8 cellular contexts compared by ENCODE assay signal in the genomic region with DNA sequence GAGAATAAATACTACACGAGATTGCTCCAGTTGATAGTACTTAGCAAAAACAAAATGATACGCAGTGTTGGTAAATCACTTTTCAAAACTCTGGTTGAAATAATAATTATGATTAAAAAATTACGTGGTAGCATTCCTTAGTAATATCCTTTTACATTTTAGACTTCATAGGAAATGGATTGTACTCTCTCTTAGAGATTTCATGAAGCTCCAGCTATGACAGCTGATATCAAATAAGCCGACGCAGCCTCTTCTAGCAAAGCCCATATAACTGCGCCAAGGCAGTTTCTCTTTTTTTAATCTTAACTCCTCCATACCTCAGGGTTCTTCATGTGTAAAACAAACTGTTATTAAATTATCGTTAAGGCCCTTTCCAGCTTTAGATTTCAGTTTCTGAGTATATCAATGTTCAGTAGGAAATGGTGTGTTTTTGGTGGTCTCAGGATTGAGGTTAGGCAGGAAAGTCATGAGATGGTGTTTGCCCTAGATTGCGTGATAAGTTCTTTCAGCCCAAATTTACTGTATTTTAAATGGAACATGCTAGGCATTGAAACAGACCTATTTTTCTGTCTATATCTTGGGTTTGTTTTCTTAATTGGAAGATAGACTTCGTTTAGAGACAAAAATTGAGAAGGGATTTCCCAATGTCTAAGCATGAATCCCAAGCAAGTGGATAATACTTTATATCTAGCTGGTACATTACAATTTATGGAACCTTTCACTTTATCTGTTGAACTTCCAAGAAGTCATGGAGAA. TPM values are rescaled to one million over a fixed set of nuclear protein-coding genes. Genes with fewer than 3 reads are reported as not detected.
DNase-seq lines count a peak whose midpoint lies in the region; ATAC-seq and TF ChIP-seq lines count a peak whose summit lies in the region.

No MANE protein-coding gene starts in this region.

- ATAC-seq in psoas muscle (no peak), GM21786 (IDR thresholded peaks at IDR 0.05; ENCODE audit: unreplicated experiment) (no peak)

- peaks cover 23% of the 10 kb centered on the region for H3K79me2 ChIP-seq in fibroblast of lung (ENCODE audit: control insufficient read depth, insufficient read depth, low read length)

- H2AFZ ChIP-seq in fibroblast of lung (ENCODE audit: low read length), result peak overlapping the region; percentile 56

- H3K27ac ChIP-seq in SJCRH30, result peak overlapping the region; percentile 84; the same call in 1 of the 2 replicates
- peak overlapping the region; percentile 87 for H3K27ac ChIP-seq in fibroblast of lung (ENCODE audit: insufficient read depth, low read length)
- peak overlapping the region; percentile 98 for H3K27ac ChIP-seq in psoas muscle

- no peaks in the 10 kb centered on the region for H4K20me1 ChIP-seq in fibroblast of lung (ENCODE audit: control insufficient read depth, extremely low read depth, insufficient read depth, low read length)

- DNase-seq in SJCRH30 (no peak), fibroblast of lung (ENCODE audit: low read depth in 2 of 2) (peak in 1 of 2 donors; percentile 12), psoas muscle (no peak), SW 1271 (lab: John Stamatoyannopoulos, UW) (no peak), dermis blood vessel endothelial cell (no peak)
- no peak for DNase-seq in stimulated activated CD4-positive, alpha-beta T cell treated with anti-CD3 and anti-CD28 coated beads, Interleukin-15, amount 100 ng/mL, for 24 hours

- intact Hi-C loops in psoas muscle (cut with DNase I), result loop anchor here in 1 of 2 donors (2.0 kb wide), 1 partner anchor 36 kb away; no protein-coding TSS in a partner anchor

- H3K9ac ChIP-seq in fibroblast of lung (ENCODE audit: insufficient read depth, low read length), result peak overlapping the region; percentile 88

- 29 to 45% (median 34%) methylated on average over 9 of the region's 9 CpGs for WGBS in psoas muscle, 3 donors

- TF ChIP-seq CTCF in fibroblast of lung (conservative IDR thresholded peaks at IDR 0.05 in 1 of 2, IDR thresholded peaks at IDR 0.05 in 1 of 2; ENCODE audit: low read depth in 1 of 2, low read length in 2 of 2) (no peak), psoas muscle (IDR thresholded peaks at IDR 0.05) (no peak)

- peaks cover 21% of the 10 kb centered on the region for H3K36me3 ChIP-seq in SJCRH30
- H3K36me3 ChIP-seq in fibroblast of lung (ENCODE audit: control insufficient read depth, insufficient read depth, low read length), result no peaks in the 10 kb centered on the region
- peaks cover 4 to 16% of the 10 kb centered on the region in 2 donors for H3K36me3 ChIP-seq in psoas muscle (ENCODE audit: insufficient read depth in 1 of 2, low read depth in 1 of 2)

- peak overlapping the region; percentile 84 for H3K4me2 ChIP-seq in fibroblast of lung (ENCODE audit: extremely low read depth, insufficient read depth, low read length)

- H3K4me3 ChIP-seq in GM08714 (ENCODE audit: low read length) (peak overlapping the region; percentile 85), SJCRH30 (peak overlapping the region; percentile 88), fibroblast of lung (replicated peaks in 1 of 4; ENCODE audit: control extremely low read depth in 1 of 4, insufficient read depth in 1 of 4, low read depth in 3 of 4, low read length in 4 of 4) (peak overlapping the region; percentile 55 to 82 (median 68)), psoas muscle (peak overlapping the region; percentile 87)

- H3K4me1 ChIP-seq in SJCRH30, result peaks cover 29% of the 10 kb centered on the region
- peaks cover 10% of the 10 kb centered on the region for H3K4me1 ChIP-seq in fibroblast of lung (ENCODE audit: control insufficient read depth, extremely low read depth, insufficient read depth, low read length)
- H3K4me1 ChIP-seq in psoas muscle, result peaks cover 20% of the 10 kb centered on the region

- H3K9me3 ChIP-seq in SJCRH30 (replicated peaks), result no peaks in the 10 kb centered on the region
- H3K9me3 ChIP-seq in fibroblast of lung (ENCODE audit: control insufficient read depth, insufficient read depth, low read depth, low read length), result no peaks in the 10 kb centered on the region
- no peaks in the 10 kb centered on the region for H3K9me3 ChIP-seq in psoas muscle

- H3K27me3 ChIP-seq in SJCRH30 (no peaks in the 10 kb centered on the region), fibroblast of lung (ENCODE audit: control insufficient read depth, insufficient read depth, low read length) (no peaks in the 10 kb centered on the region), psoas muscle (ENCODE audit: insufficient read depth in 3 of 3, low read length in 2 of 3) (no peaks in the 10 kb centered on the region)

RNA-seq across cellular contexts. Expression of a gene that starts 0.9 kb away (rescaled TPM):
- total RNA-seq in SJCRH30 (2014; rRNA removed; shearing (Covaris generic)), result 197 and 233 TPM in 2 replicates
- 61.1 and 147 TPM in 2 replicates for total RNA-seq in fibroblast of lung
- polyA plus RNA-seq in fibroblast of lung, result 282 and 362 TPM in 2 replicates
- polyA plus RNA-seq in fibroblast of lung (2012), result 212 and 265 TPM in 2 replicates
- polyA minus RNA-seq in fibroblast of lung (ENCODE audit: low replicate concordance), result 19.8 and 27.3 TPM in 2 replicates
- total RNA-seq in psoas muscle, result 100 to 1,000 TPM; 529 to 767 (median 721) TPM
- polyA plus RNA-seq in psoas muscle, result 100 to 1,000 TPM; 158 to 616 (median 541) TPM
- 44.9 and 135 TPM in 2 replicates for total RNA-seq in dermis blood vessel endothelial cell
